ENCODE assay signal across 16 cellular contexts in the genomic region with DNA sequence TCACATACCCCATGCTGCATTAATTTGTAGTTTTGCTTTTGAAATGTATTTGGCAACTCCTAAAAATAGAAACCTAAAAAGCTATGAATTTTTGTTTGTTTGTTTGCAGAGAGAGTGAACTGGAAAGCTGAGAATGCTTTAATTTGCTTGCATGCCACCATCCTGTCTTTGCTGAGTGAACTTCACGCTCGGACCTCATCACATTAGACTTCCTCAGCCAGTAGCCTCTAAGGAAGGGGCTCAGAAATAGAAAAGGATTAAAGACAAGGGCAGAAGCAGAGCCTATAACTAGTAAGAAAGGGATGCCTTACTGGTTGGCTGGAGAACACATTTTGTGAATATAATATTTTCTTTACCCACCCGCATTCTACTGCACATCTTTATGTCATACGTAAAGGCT.
A peak's percentile ranks its signal among the peaks of the same experiment; 100 is the strongest.
DNase-seq lines count a peak whose midpoint lies in the region; ATAC-seq, FAIRE-seq and TF ChIP-seq lines count a peak whose summit lies in the region.
"Had no signal": no experiment of that assay in that cellular context is flagged by ENCODE, and none has a peak within 500 bp of the region (broad histone marks: within the 10 kb centered on the region; RNA-seq: fewer than 3 reads in every experiment).

No MANE protein-coding gene starts in this region.

- in situ Hi-C loops in mammary epithelial cell (cut with MboI; ENCODE audit: low sequenced_read_pairs in 2 of 2): no loop called here

- H3K36me3 Mint-ChIP-seq in brain: peaks cover 41% of the 10 kb centered on the region
- H3K36me3 Mint-ChIP-seq: CD4-positive, alpha-beta memory T cell had no signal

- H3K4me1 Mint-ChIP-seq in brain: peaks cover 85% of the 10 kb centered on the region
- H3K4me1 Mint-ChIP-seq: CD4-positive, alpha-beta memory T cell had no signal

- intact Hi-C loops in mammary epithelial cell (cut with micrococcal nuclease) (loop anchor here (5.0 to 10.0 kb wide), 2 partner anchors 36 to 99 kb away; no protein-coding TSS in a partner anchor), breast epithelium (cut with DNase I; ENCODE audit: low total_unique reads) (no loop called here)

- H3K27ac Mint-ChIP-seq in brain: peak overlapping the region; percentile 52 to 86 (median 83)
- H3K27ac Mint-ChIP-seq: CD4-positive, alpha-beta memory T cell had no signal

- H4K20me1 ChIP-seq in mammary epithelial cell (ENCODE audit: insufficient read depth, low read length): no peaks in the 10 kb centered on the region
- H4K20me1 ChIP-seq in keratinocyte (ENCODE audit: control insufficient read depth, extremely low read depth, insufficient read depth, low read length): no peaks in the 10 kb centered on the region

- H3K9me3 Mint-ChIP-seq in brain: no peaks in the 10 kb centered on the region

- no peak overlapping the region for H2AFZ ChIP-seq in mammary epithelial cell (ENCODE audit: low read depth, low read length)
- no peak overlapping the region for H2AFZ ChIP-seq in keratinocyte (ENCODE audit: control insufficient read depth, low read length)

- CTCF ChIA-PET in mammary epithelial cell (lab: Charles Lee; ENCODE audit: low non-redundant PET): interaction anchor here (0.6 kb wide), 1 partner anchor 12 kb away, joined by 12 read pairs; no protein-coding TSS in a partner anchor

- FAIRE-seq in keratinocyte (lab: Jason Lieb, UNC): no peak
- FAIRE-seq: D721Med had no signal

- no peak for ATAC-seq in HG03159 (IDR thresholded peaks at IDR 0.05; ENCODE audit: unreplicated experiment)
- ATAC-seq: Panc1, Right ventricle myocardium inferior had no signal

- WGBS in mammary epithelial cell (ENCODE audit: low coverage, missing lambda C conversion rate): 92% methylated on average over 4 of the region's 4 CpGs
- WGBS in suprapubic skin: 53% methylated on average over 4 of the region's 4 CpGs

- H3K4me2 ChIP-seq in mammary epithelial cell (ENCODE audit: insufficient read depth, low read depth, low read length) (peak overlapping the region; percentile 43), keratinocyte (ENCODE audit: control insufficient read depth, extremely low read depth, insufficient read depth, low read depth, low read length) (peak overlapping the region; percentile 31)
- H3K4me2 ChIP-seq: KMS-11 had no signal

- dilution Hi-C loops in mammary epithelial cell (cut with HindIII; ENCODE audit: low sequenced_read_pairs) (no loop called here), keratinocyte (cut with MboI; ENCODE audit: extremely low pct_ligation_motif_present, low sequenced_read_pairs) (no loop called here)

- TF ChIP-seq EP300 in suprapubic skin (IDR thresholded peaks at IDR 0.05): no peak

- no peak overlapping the region for H3K9ac ChIP-seq in mammary epithelial cell (ENCODE audit: insufficient read depth, low read length)
- no peak overlapping the region for H3K9ac ChIP-seq in keratinocyte (ENCODE audit: control insufficient read depth, extremely low read depth, insufficient read depth, low read length)
- H3K9ac ChIP-seq: KMS-11 had no signal

- peak overlapping the region in 2 of 5 experiments; percentile 41 to 52 for H3K4me3 Mint-ChIP-seq in brain
- H3K4me3 Mint-ChIP-seq: CD4-positive, alpha-beta memory T cell had no signal

- H3K27me3 Mint-ChIP-seq in brain: peaks cover 4% of the 10 kb centered on the region

- H3K9me3 ChIP-seq in mammary epithelial cell (replicated peaks; ENCODE audit: insufficient read depth, low read length): no peaks in the 10 kb centered on the region
- H3K9me3 ChIP-seq in breast epithelium: no peaks in the 10 kb centered on the region
- no peaks in the 10 kb centered on the region for H3K9me3 ChIP-seq in keratinocyte (ENCODE audit: control insufficient read depth, low read depth, low read length)
- no peaks in the 10 kb centered on the region for H3K9me3 ChIP-seq in suprapubic skin

- BruUV-seq in mammary epithelial cell (replicated peaks; lab: Mats Ljungman, UMichigan): no TSS peak

- peaks cover 20% of the 10 kb centered on the region for H3K4me1 ChIP-seq in mammary epithelial cell (ENCODE audit: insufficient read depth, low read length)
- H3K4me1 ChIP-seq in breast epithelium: no peaks in the 10 kb centered on the region
- peaks cover 4% of the 10 kb centered on the region for H3K4me1 ChIP-seq in keratinocyte (ENCODE audit: control insufficient read depth, extremely low read depth, insufficient read depth, low read length)
- peaks cover 30% of the 10 kb centered on the region for H3K4me1 ChIP-seq in suprapubic skin

- DNase-seq in mammary epithelial cell (no peak), breast epithelium (ENCODE audit: low spot score in 2 of 2) (no peak), keratinocyte (ENCODE audit: low read depth, low spot score) (no peak), suprapubic skin (ENCODE audit: low spot score in 2 of 2) (no peak), cerebellar nuclear complex (lab: John Stamatoyannopoulos, UW) (no peak), cerebellum (ENCODE audit: low spot score) (no peak)
- DNase-seq: CD4-positive, alpha-beta memory T cell; DMS79; NCI-H2029; NCI-H510A had no signal

- H3K4me3 ChIP-seq in mammary epithelial cell (replicated peaks in 1 of 3; ENCODE audit: insufficient read depth in 1 of 3, low read depth in 2 of 3, low read length in 3 of 3) (no peak overlapping the region), breast epithelium (no peak overlapping the region), keratinocyte (ENCODE audit: control insufficient read depth in 2 of 3, extremely low read depth in 1 of 3, insufficient read depth in 2 of 3, low read depth in 1 of 3, low read length in 3 of 3) (no peak overlapping the region), suprapubic skin (no peak overlapping the region)

- no peak overlapping the region for H3K27ac ChIP-seq in mammary epithelial cell (ENCODE audit: insufficient read depth, low read depth, low read length)
- peak overlapping the region in 1 of 2 donors; percentile 43 for H3K27ac ChIP-seq in breast epithelium
- no peak overlapping the region for H3K27ac ChIP-seq in keratinocyte (ENCODE audit: control insufficient read depth, insufficient read depth, low read length)
- peak overlapping the region; percentile 77 for H3K27ac ChIP-seq in suprapubic skin
- H3K27ac ChIP-seq: KMS-11 had no signal

- H3K27me3 ChIP-seq in mammary epithelial cell (ENCODE audit: insufficient read depth, low read length) (no peaks in the 10 kb centered on the region), breast epithelium (no peaks in the 10 kb centered on the region), keratinocyte (ENCODE audit: control insufficient read depth, extremely low read depth, insufficient read depth, low read length) (no peaks in the 10 kb centered on the region), suprapubic skin (peaks cover 3% of the 10 kb centered on the region)

- TF ChIP-seq CTCF in mammary epithelial cell (conservative IDR thresholded peaks at IDR 0.05 in 1 of 2, IDR thresholded peaks at IDR 0.05 in 1 of 2; ENCODE audit: extremely low read depth in 1 of 2, insufficient read depth in 1 of 2, low read depth in 1 of 2, low read length in 2 of 2) (no peak), breast epithelium (IDR thresholded peaks at IDR 0.05) (no peak), brain (conservative IDR thresholded peaks at IDR 0.05) (no peak), keratinocyte (optimal IDR thresholded peaks at IDR 0.05 in 1 of 3, IDR thresholded peaks at IDR 0.05 in 1 of 3, conservative IDR thresholded peaks at IDR 0.05 in 1 of 3; ENCODE audit: extremely low read depth in 1 of 3, insufficient read depth in 2 of 3, low read length in 3 of 3) (no peak), suprapubic skin (IDR thresholded peaks at IDR 0.05) (no peak)

- H3K36me3 ChIP-seq in mammary epithelial cell (ENCODE audit: insufficient read depth, low read length): no peaks in the 10 kb centered on the region
- no peaks in the 10 kb centered on the region for H3K36me3 ChIP-seq in breast epithelium
- no peaks in the 10 kb centered on the region for H3K36me3 ChIP-seq in keratinocyte (ENCODE audit: control insufficient read depth in 2 of 2, extremely low read depth in 1 of 2, insufficient read depth in 2 of 2, low read length in 2 of 2)
- no peaks in the 10 kb centered on the region for H3K36me3 ChIP-seq in suprapubic skin

- H3K9me1 ChIP-seq in keratinocyte (ENCODE audit: control insufficient read depth, extremely low read depth, insufficient read depth, low read length): no peaks in the 10 kb centered on the region

- H3K79me2 ChIP-seq in mammary epithelial cell (ENCODE audit: insufficient read depth, low read length) (no peaks in the 10 kb centered on the region), keratinocyte (ENCODE audit: control insufficient read depth, insufficient read depth, low read length) (no peaks in the 10 kb centered on the region)

- TF ChIP-seq POLR2A in breast epithelium (IDR thresholded peaks at IDR 0.05) (no peak), suprapubic skin (IDR thresholded peaks at IDR 0.05) (no peak)
